1 cellular context compared by ENCODE assay signal in genomic region chr19:34171877-34172660, GRCh38.
TF ChIP-seq lines count a peak whose summit lies in the region.

LSM14A (plus strand) TSS chr19:34172504; CDS start chr19:34172643, 139 bp downstream.

TF ChIP-seq in GM23338, 12 proteins besides CTCF, POLR2A, EP300 and RAD21 (continued from another document):
- TF ChIP-seq ZNF462 (CRISPR knock-in tag; IDR thresholded peaks at IDR 0.05) (no peak), NANOG (IDR thresholded peaks at IDR 0.05; ENCODE audit: borderline replicate concordance) (no peak), POLR2AphosphoS5 (IDR thresholded peaks at IDR 0.05; ENCODE audit: low read depth) (peak; percentile 90)
